In genomic region chr19:31943305-31943704, GRCh38 we compare ENCODE assay signal across 26 cellular contexts.
DNase-seq lines count a peak whose midpoint lies in the region; ATAC-seq and TF ChIP-seq lines count a peak whose summit lies in the region.
"Had no signal": no experiment of that assay in that cellular context is flagged by ENCODE, and none has a peak within 500 bp of the region (broad histone marks: within the 10 kb centered on the region; RNA-seq: fewer than 3 reads in every experiment).

No MANE protein-coding gene starts in this region.

- CTCF ChIA-PET in activated CD4-positive, alpha-beta T cell treated with anti-CD3 and anti-CD28 coated beads, Interleukin-2, amount 10 ng/mL, durations not matched to agents 7 days and 5 days (lab: Charles Lee): no interaction called here

- TF ChIP-seq CTCF in C4-2B (conservative IDR thresholded peaks at IDR 0.05): peak; percentile 17; the same call in 1 of the 2 replicates
- no peak for TF ChIP-seq CTCF in endothelial cell (IDR thresholded peaks at IDR 0.05; ENCODE audit: unreplicated experiment)
- TF ChIP-seq CTCF in neural crest cell (conservative IDR thresholded peaks at IDR 0.05): peak; percentile 50

- no peaks in the 10 kb centered on the region for H3K9me3 Mint-ChIP-seq in endothelial cell (ENCODE audit: unreplicated experiment)
- H3K9me3 Mint-ChIP-seq in neural crest cell: no peaks in the 10 kb centered on the region
- H3K9me3 Mint-ChIP-seq in activated CD4-positive, alpha-beta T cell treated with anti-CD3 and anti-CD28 coated beads, Interleukin-2, amount 10 ng/mL, durations not matched to agents 7 days and 5 days: no peaks in the 10 kb centered on the region
- H3K9me3 Mint-ChIP-seq: activated T-helper 17 cell treated with anti-CD3 and anti-CD28 coated beads, Interleukin-2, amount 50 U/mL, for 72 hours had no signal

- DNase-seq in NCI-H1930 (lab: John Stamatoyannopoulos, UW) (peak; percentile 19 to 55), endothelial cell (ENCODE audit: low spot score) (peak; percentile 11), neural crest cell (ENCODE audit: low read depth, low spot score) (peak; percentile 13)
- DNase-seq in activated CD4-positive, alpha-beta T cell treated with anti-CD3 and anti-CD28 coated beads, Interleukin-2, amount 10 ng/mL, durations not matched to agents 7 days and 5 days: no peak
- DNase-seq: activated CD4-positive, alpha-beta T cell treated with anti-CD3 and anti-CD28 coated beads for 4 hours; aorta; C1 segment of cervical spinal cord; Calu3; caudate nucleus; EL; islet precursor cell; lower lobe of right lung; NCI-H1436 treated with DMSO at 0.1 percent for 48 hours; NCI-H774; ovary; PC-3; substantia nigra; T-helper 1 cell had no signal

- ATAC-seq in GM19463 (IDR thresholded peaks at IDR 0.05; ENCODE audit: unreplicated experiment) (no peak), HG02759 (IDR thresholded peaks at IDR 0.05; ENCODE audit: unreplicated experiment) (no peak), HG02870 (IDR thresholded peaks at IDR 0.05; ENCODE audit: unreplicated experiment) (no peak)
- ATAC-seq: activated naive CD4-positive, alpha-beta T cell treated with anti-CD3 and anti-CD28 coated beads, Interleukin-2, amount 50 U/mL, for 72 hours; activated T-helper 17 cell treated with anti-CD3 and anti-CD28 coated beads, Interleukin-2, amount 50 U/mL, for 72 hours; lower lobe of right lung; PC-3 had no signal

- H3K27me3 Mint-ChIP-seq in endothelial cell (ENCODE audit: unreplicated experiment) (peaks cover 2% of the 10 kb centered on the region), neural crest cell (ENCODE audit: low read depth) (peaks cover 18% of the 10 kb centered on the region)
- no peaks in the 10 kb centered on the region for H3K27me3 Mint-ChIP-seq in activated CD4-positive, alpha-beta T cell treated with anti-CD3 and anti-CD28 coated beads, Interleukin-2, amount 10 ng/mL, durations not matched to agents 7 days and 5 days
- H3K27me3 Mint-ChIP-seq: activated T-helper 17 cell treated with anti-CD3 and anti-CD28 coated beads, Interleukin-2, amount 50 U/mL, for 72 hours had no signal

- peaks cover 7% of the 10 kb centered on the region for H3K4me1 Mint-ChIP-seq in endothelial cell (ENCODE audit: unreplicated experiment)
- peaks cover 7% of the 10 kb centered on the region for H3K4me1 Mint-ChIP-seq in neural crest cell
- no peaks in the 10 kb centered on the region for H3K4me1 Mint-ChIP-seq in activated CD4-positive, alpha-beta T cell treated with anti-CD3 and anti-CD28 coated beads, Interleukin-2, amount 10 ng/mL, durations not matched to agents 7 days and 5 days
- H3K4me1 Mint-ChIP-seq: activated T-helper 17 cell treated with anti-CD3 and anti-CD28 coated beads, Interleukin-2, amount 50 U/mL, for 72 hours had no signal

- no peak overlapping the region for H3K4me3 Mint-ChIP-seq in endothelial cell (ENCODE audit: unreplicated experiment)
- H3K4me3 Mint-ChIP-seq in neural crest cell: no peak overlapping the region
- H3K4me3 Mint-ChIP-seq in activated CD4-positive, alpha-beta T cell treated with anti-CD3 and anti-CD28 coated beads, Interleukin-2, amount 10 ng/mL, durations not matched to agents 7 days and 5 days: no peak overlapping the region
- H3K4me3 Mint-ChIP-seq: activated T-helper 17 cell treated with anti-CD3 and anti-CD28 coated beads, Interleukin-2, amount 50 U/mL, for 72 hours had no signal

- POLR2A ChIA-PET in activated CD4-positive, alpha-beta T cell treated with anti-CD3 and anti-CD28 coated beads, Interleukin-2, amount 10 ng/mL, durations not matched to agents 7 days and 5 days (lab: Charles Lee): no interaction called here

- H3K36me3 Mint-ChIP-seq in endothelial cell (ENCODE audit: low read depth, unreplicated experiment) (no peaks in the 10 kb centered on the region), neural crest cell (ENCODE audit: low read depth) (no peaks in the 10 kb centered on the region)
- H3K36me3 Mint-ChIP-seq in activated CD4-positive, alpha-beta T cell treated with anti-CD3 and anti-CD28 coated beads, Interleukin-2, amount 10 ng/mL, durations not matched to agents 7 days and 5 days (ENCODE audit: low read depth): no peaks in the 10 kb centered on the region
- H3K36me3 Mint-ChIP-seq: activated naive CD4-positive, alpha-beta T cell treated with anti-CD3 and anti-CD28 coated beads, Interleukin-2, amount 50 U/mL, for 72 hours had no signal

- H3K27ac Mint-ChIP-seq in endothelial cell (ENCODE audit: unreplicated experiment) (no peak overlapping the region), neural crest cell (ENCODE audit: unreplicated experiment) (no peak overlapping the region)
- H3K27ac Mint-ChIP-seq in activated CD4-positive, alpha-beta T cell treated with anti-CD3 and anti-CD28 coated beads, Interleukin-2, amount 10 ng/mL, durations not matched to agents 7 days and 5 days: no peak overlapping the region
- H3K27ac Mint-ChIP-seq: activated naive CD4-positive, alpha-beta T cell treated with anti-CD3 and anti-CD28 coated beads, Interleukin-2, amount 50 U/mL, for 72 hours; activated T-helper 17 cell treated with anti-CD3 and anti-CD28 coated beads, Interleukin-2, amount 50 U/mL, for 72 hours had no signal

- no peak overlapping the region for H3K27ac ChIP-seq in C4-2B
- H3K27ac ChIP-seq: epithelial cell of prostate, KMS-11, lower lobe of right lung, ovary had no signal
